ENCODE assay signal across 35 cellular contexts in the genomic region with DNA sequence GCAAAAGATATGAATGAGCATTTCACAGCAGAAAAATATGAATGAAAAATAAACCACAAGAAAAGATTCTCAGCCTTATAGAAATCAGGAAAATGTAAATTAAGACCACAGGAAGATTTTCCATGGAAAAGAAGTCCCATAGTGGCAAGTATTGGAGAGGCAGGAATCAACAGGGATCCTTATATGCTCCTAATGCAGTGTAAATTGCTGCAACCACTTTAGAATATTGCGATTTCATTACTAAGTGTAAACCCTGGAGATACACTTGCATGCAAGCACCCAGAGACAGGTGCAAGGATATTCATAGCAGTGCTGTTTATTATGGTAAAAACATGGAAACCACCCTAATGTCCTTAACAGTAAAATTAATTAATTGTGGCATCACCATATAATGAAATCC.
"Had no signal": no experiment of that assay in that cellular context is flagged by ENCODE, and none has a peak within 500 bp of the region (broad histone marks: within the 10 kb centered on the region; RNA-seq: fewer than 3 reads in every experiment).

No MANE protein-coding gene starts in this region.

- H3K36me3 ChIP-seq: MG63 had no signal

- H3K4me2 ChIP-seq: KMS-11 had no signal

- H3K9me3 ChIP-seq: MG63 had no signal

- H3K9ac ChIP-seq: KMS-11 had no signal

- H3K27ac ChIP-seq: KMS-11 had no signal

- H3K27me3 ChIP-seq: MG63 had no signal

- DNase-seq: Karpas-422, Kasumi-1, KG1, MG63, MM.1S, MV-4-11, NCI-H1048, NCI-H1092, NCI-H1092 treated with DMSO at 0.1 percent for 48 hours, NCI-H1105, NCI-H1105 treated with DMSO at 0.1 percent for 48 hours, NCI-H1417, NCI-H1417 treated with DMSO at 0.1 percent for 48 hours, NCI-H1436, NCI-H1436 treated with DMSO at 0.1 percent for 48 hours, NCI-H146, NCI-H1694, NCI-H1694 treated with DMSO at 0.1 percent for 48 hours, NCI-H187, NCI-H187 treated with DMSO at 0.1 percent for 48 hours, NCI-H1930, NCI-H2029, NCI-H2029 treated with DMSO at 0.1 percent for 48 hours, NCI-H2081 treated with DMSO at 0.1 percent for 48 hours, NCI-H2107, NCI-H2171, NCI-H2171 treated with DMSO at 0.1 percent for 48 hours, NCI-H2227 treated with DMSO at 0.1 percent for 48 hours, NCI-H226, NCI-H345, NCI-H446, NCI-H446 treated with DMSO at 0.1 percent for 48 hours, NCI-H510A, NCI-H510A treated with DMSO at 0.1 percent for 48 hours had no signal

- H3K4me3 ChIP-seq: MG63 had no signal
